In genomic region chr3:5271061-5271683, GRCh38 we compare ENCODE assay signal across 23 cellular contexts.
"Had no signal": no experiment of that assay in that cellular context is flagged by ENCODE, and none has a peak within 500 bp of the region (broad histone marks: within the 10 kb centered on the region; RNA-seq: fewer than 3 reads in every experiment).

No MANE protein-coding gene starts in this region.

- H3K4me1 Mint-ChIP-seq: activated naive CD4-positive, alpha-beta T cell treated with anti-CD3 and anti-CD28 coated beads, Interleukin-2, amount 50 U/mL, for 24 hours; neural crest cell had no signal

- H3K4me3 Mint-ChIP-seq: activated naive CD4-positive, alpha-beta T cell treated with anti-CD3 and anti-CD28 coated beads, Interleukin-2, amount 50 U/mL, for 24 hours; neural crest cell; stimulated activated naive CD8-positive, alpha-beta T cell treated with anti-CD3 and anti-CD28 coated beads, Interleukin-15, Interleukin-2, amounts not matched to agents 100 ng/mL and 50 ng/mL, for 24 hours had no signal

- ATAC-seq: esophagus mucosa, gastroesophageal sphincter, heart left ventricle, left lobe of liver had no signal

- DNase-seq: activated CD4-positive, alpha-beta T cell treated with anti-CD3 and anti-CD28 coated beads, Interleukin-2, amount 50 U/mL, for 1 hour; activated CD4-positive, CD25-positive, alpha-beta regulatory T cell treated with anti-CD3 and anti-CD28 coated beads, Interleukin-2, amount 50 U/mL, for 72 hours; activated CD8-positive, alpha-beta memory T cell treated with anti-CD3 and anti-CD28 coated beads, Interleukin-2, amount 50 U/mL, for 4 hours; activated gamma-delta T cell; activated T-cell treated with anti-CD3 and anti-CD28 coated beads, Interleukin-2, amount 50 U/mL, for 48 hours; cortex of kidney; effector CD4-positive, alpha-beta T cell; heart left ventricle; kidney; T1000 had no signal

- H3K36me3 Mint-ChIP-seq: activated naive CD4-positive, alpha-beta T cell treated with anti-CD3 and anti-CD28 coated beads, Interleukin-2, amount 50 U/mL, for 24 hours had no signal

- H3K27me3 ChIP-seq: ascending aorta, breast epithelium, gastroesophageal sphincter, heart left ventricle, right atrium auricular region, tibial nerve, vagina had no signal

- H3K4me1 ChIP-seq: ascending aorta, breast epithelium, gastroesophageal sphincter, heart left ventricle, prostate gland, right atrium auricular region, tibial nerve, vagina had no signal

- H3K36me3 ChIP-seq: ascending aorta, breast epithelium, gastroesophageal sphincter, heart left ventricle, prostate gland, right atrium auricular region, tibial nerve, vagina had no signal

- H3K9me3 ChIP-seq: ascending aorta, breast epithelium, gastroesophageal sphincter, heart left ventricle, prostate gland, right atrium auricular region, tibial nerve, vagina had no signal

- H3K27ac ChIP-seq: ascending aorta, breast epithelium, gastroesophageal sphincter, heart left ventricle, prostate gland, right atrium auricular region, tibial nerve, vagina had no signal

- H3K27ac Mint-ChIP-seq: activated naive CD4-positive, alpha-beta T cell treated with anti-CD3 and anti-CD28 coated beads, Interleukin-2, amount 50 U/mL, for 24 hours; stimulated activated naive CD8-positive, alpha-beta T cell treated with anti-CD3 and anti-CD28 coated beads, Interleukin-15, Interleukin-2, amounts not matched to agents 100 ng/mL and 50 ng/mL, for 24 hours had no signal

- H3K27me3 Mint-ChIP-seq: activated naive CD4-positive, alpha-beta T cell treated with anti-CD3 and anti-CD28 coated beads, Interleukin-2, amount 50 U/mL, for 24 hours; stimulated activated naive CD8-positive, alpha-beta T cell treated with anti-CD3 and anti-CD28 coated beads, Interleukin-15, Interleukin-2, amounts not matched to agents 100 ng/mL and 50 ng/mL, for 24 hours had no signal

- H3K4me3 ChIP-seq: ascending aorta, breast epithelium, gastroesophageal sphincter, heart left ventricle, lung, prostate gland, right atrium auricular region, tibial nerve, vagina had no signal

- H3K9me3 Mint-ChIP-seq: activated naive CD4-positive, alpha-beta T cell treated with anti-CD3 and anti-CD28 coated beads, Interleukin-2, amount 50 U/mL, for 24 hours; neural crest cell; stimulated activated naive CD8-positive, alpha-beta T cell treated with anti-CD3 and anti-CD28 coated beads, Interleukin-15, Interleukin-2, amounts not matched to agents 100 ng/mL and 50 ng/mL, for 24 hours had no signal
